ENCODE assay signal across 19 cellular contexts in genomic region chr5:176680226-176680563, GRCh38. TPM values are rescaled to one million over a fixed set of nuclear protein-coding genes. Genes with fewer than 3 reads are reported as not detected.
"Had no signal": no experiment of that assay in that cellular context is flagged by ENCODE, and none has a peak within 500 bp of the region (broad histone marks: within the 10 kb centered on the region; RNA-seq: fewer than 3 reads in every experiment).

No MANE protein-coding gene starts in this region.

- H3K4me1 ChIP-seq: ascending aorta, colonic mucosa, prostate gland had no signal

- H3K9me3 ChIP-seq: ascending aorta, colonic mucosa, neutrophil, prostate gland had no signal

- DNase-seq: activated B cell treated with CpG ODN at 0.5 μM for 24 hours; activated CD4-positive, alpha-beta T cell treated with anti-CD3 and anti-CD28 coated beads, Interleukin-2, amount 10 ng/mL, durations not matched to agents 24 days and 14 days; activated naive CD4-positive, alpha-beta T cell treated with Interleukin-2 at 50 U/mL for 16 hours; activated naive CD8-positive, alpha-beta T cell treated with anti-CD3 and anti-CD28 coated beads, Interleukin-2, amount 50 U/mL, for 24 hours; colonic mucosa; islet precursor cell; spleen; stimulated activated CD4-positive, alpha-beta T cell treated with anti-CD3 and anti-CD28 coated beads, Interleukin-1b, Interleukin-23, amount 100 ng/mL, for 48 hours; stimulated activated naive CD4-positive, alpha-beta T cell had no signal

- H3K4me1 Mint-ChIP-seq: activated CD4-positive, alpha-beta T cell treated with anti-CD3 and anti-CD28 coated beads, Interleukin-2, amount 10 ng/mL, durations not matched to agents 24 days and 14 days; activated naive CD8-positive, alpha-beta T cell treated with anti-CD3 and anti-CD28 coated beads, Interleukin-2, amount 50 U/mL, for 24 hours had no signal

- H3K27ac ChIP-seq: ascending aorta, colonic mucosa, epithelial cell of prostate, neutrophil, prostate gland, spleen had no signal

- H3K36me3 ChIP-seq: ascending aorta, colonic mucosa, neutrophil, prostate gland, spleen had no signal

- H3K4me3 ChIP-seq: ascending aorta, colonic mucosa, prostate gland, spleen had no signal

- H3K27me3 ChIP-seq: ascending aorta had no signal

- H3K36me3 Mint-ChIP-seq: type B pancreatic cell had no signal

- H3K4me3 Mint-ChIP-seq: activated B cell treated with CpG ODN at 0.5 μM for 24 hours; activated CD4-positive, alpha-beta T cell treated with anti-CD3 and anti-CD28 coated beads, Interleukin-2, amount 10 ng/mL, durations not matched to agents 24 days and 14 days; activated naive CD8-positive, alpha-beta T cell treated with anti-CD3 and anti-CD28 coated beads, Interleukin-2, amount 50 U/mL, for 24 hours; T-helper 1 cell treated with Interleukin-12 subunit alpha and Interleukin-12 subunit beta and Interleukin-4 antibody, amounts not matched to agents 30 μg/mL and 1 μg/mL, for 36 hours; type B pancreatic cell had no signal

- H3K27ac Mint-ChIP-seq: activated B cell treated with CpG ODN at 0.5 μM for 24 hours; activated CD4-positive, alpha-beta T cell treated with anti-CD3 and anti-CD28 coated beads, Interleukin-2, amount 10 ng/mL, durations not matched to agents 24 days and 14 days; activated naive CD8-positive, alpha-beta T cell treated with anti-CD3 and anti-CD28 coated beads, Interleukin-2, amount 50 U/mL, for 24 hours; T-helper 1 cell treated with Interleukin-12 subunit alpha and Interleukin-12 subunit beta and Interleukin-4 antibody, amounts not matched to agents 30 μg/mL and 1 μg/mL, for 36 hours; type B pancreatic cell had no signal

RNA-seq across cellular contexts. Expression of gene EIF4E1B, which starts 49.7 kb away (rescaled TPM):
- total RNA-seq: activated B cell treated with CpG ODN at 0.5 μM for 24 hours; activated CD4-positive, alpha-beta T cell treated with anti-CD3 and anti-CD28 coated beads, Interleukin-2, amount 10 ng/mL, durations not matched to agents 24 days and 14 days; ascending aorta; cardiac septum; colonic mucosa; left ventricle myocardium superior; mesenteric fat pad; sciatic nerve; spleen had no signal
- polyA plus RNA-seq: spleen had no signal

RNA-seq across cellular contexts. Expression of gene SNCB, which starts 49.9 kb away (rescaled TPM):
- total RNA-seq: activated B cell treated with CpG ODN at 0.5 μM for 24 hours; activated CD4-positive, alpha-beta T cell treated with anti-CD3 and anti-CD28 coated beads, Interleukin-2, amount 10 ng/mL, durations not matched to agents 24 days and 14 days; ascending aorta; colonic mucosa; left ventricle myocardium superior; mesenteric fat pad; prostate gland; sciatic nerve; spleen had no signal
